23 cellular contexts compared by ENCODE assay signal in genomic region chr2:223744580-223744979, GRCh38.
A peak's percentile ranks its signal among the peaks of the same experiment; 100 is the strongest.
DNase-seq lines count a peak whose midpoint lies in the region; ATAC-seq and TF ChIP-seq lines count a peak whose summit lies in the region.
"Had no signal": no experiment of that assay in that cellular context is flagged by ENCODE, and none has a peak within 500 bp of the region (broad histone marks: within the 10 kb centered on the region; RNA-seq: fewer than 3 reads in every experiment).

No MANE protein-coding gene starts in this region.

- H3K4me3 ChIP-seq in heart left ventricle, result no peak overlapping the region
- H3K4me3 ChIP-seq in cardiac fibroblast (replicated peaks in 1 of 2; ENCODE audit: low read depth in 2 of 2, low read length in 2 of 2), result no peak overlapping the region
- H3K4me3 ChIP-seq in lung, result no peak overlapping the region
- no peak overlapping the region for H3K4me3 ChIP-seq in psoas muscle
- H3K4me3 ChIP-seq: BLaER1 treated with 17β-estradiol and CSF1 and Interleukin-3, amounts not matched to agents 10 nM and 100 nM; transverse colon had no signal

- peaks cover 8% of the 10 kb centered on the region for H3K27me3 Mint-ChIP-seq in activated naive CD4-positive, alpha-beta T cell treated with anti-CD3 and anti-CD28 coated beads, Interleukin-2, amount 10 ng/mL, durations not matched to agents 7 days and 5 days
- H3K27me3 Mint-ChIP-seq: progenitor cell of endocrine pancreas had no signal

- CTCF ChIA-PET in activated naive CD4-positive, alpha-beta T cell treated with anti-CD3 and anti-CD28 coated beads, Interleukin-2, amount 10 ng/mL, durations not matched to agents 7 days and 5 days (lab: Charles Lee), result interaction anchor here (0.6 kb wide), 1 partner anchor 36 kb away, joined by 3 read pairs; no protein-coding TSS in a partner anchor

- H3K4me1 ChIP-seq in heart left ventricle (peaks cover 0 to 9% (median 0%) of the 10 kb centered on the region in 12 donors), lung (ENCODE audit: control insufficient read depth in 2 of 2, insufficient read depth in 2 of 2, low read length in 2 of 2) (no peaks in the 10 kb centered on the region), psoas muscle (no peaks in the 10 kb centered on the region)
- H3K4me1 ChIP-seq: BLaER1 treated with 17β-estradiol and CSF1 and Interleukin-3, amounts not matched to agents 10 nM and 100 nM; transverse colon had no signal

- no peaks in the 10 kb centered on the region for H3K36me3 ChIP-seq in heart left ventricle
- no peaks in the 10 kb centered on the region for H3K36me3 ChIP-seq in lung (ENCODE audit: control insufficient read depth in 2 of 2, insufficient read depth in 2 of 2, low read length in 2 of 2)
- H3K36me3 ChIP-seq in psoas muscle (ENCODE audit: insufficient read depth in 1 of 2, low read depth in 1 of 2), result no peaks in the 10 kb centered on the region
- H3K36me3 ChIP-seq: BLaER1 treated with 17β-estradiol and CSF1 and Interleukin-3, amounts not matched to agents 10 nM and 100 nM; transverse colon had no signal

- DNase-seq in heart left ventricle (no peak), cardiac septum (ENCODE audit: low spot score) (no peak), cardiac fibroblast (ENCODE audit: low read depth in 2 of 2) (peak; percentile 74 to 85), lung (ENCODE audit: low spot score) (no peak), GOT3 (lab: John Stamatoyannopoulos, UW) (no peak), psoas muscle (no peak)
- no peak for DNase-seq in activated naive CD4-positive, alpha-beta T cell treated with anti-CD3 and anti-CD28 coated beads, Interleukin-2, amount 10 ng/mL, durations not matched to agents 7 days and 5 days
- DNase-seq: activated CD4-positive, alpha-beta T cell treated with anti-CD3 and anti-CD28 coated beads for 4 hours; activated CD8-positive, alpha-beta memory T cell treated with anti-CD3 and anti-CD28 coated beads, Interleukin-2, amount 10 ng/mL, durations not matched to agents 7 days and 5 days; dermis blood vessel endothelial cell; foreskin fibroblast; NCI-H1417 treated with DMSO at 0.1 percent for 48 hours; NCI-H69; stimulated activated CD4-positive, alpha-beta T cell treated with anti-CD3 and anti-CD28 coated beads, Interleukin-4, amount 100 ng/mL, for 1 hour; T-cell; transverse colon had no signal

- no peaks in the 10 kb centered on the region for H3K36me3 Mint-ChIP-seq in activated naive CD4-positive, alpha-beta T cell treated with anti-CD3 and anti-CD28 coated beads, Interleukin-2, amount 10 ng/mL, durations not matched to agents 7 days and 5 days
- H3K36me3 Mint-ChIP-seq: activated CD8-positive, alpha-beta memory T cell treated with anti-CD3 and anti-CD28 coated beads, Interleukin-2, amount 10 ng/mL, durations not matched to agents 7 days and 5 days; activated naive CD4-positive, alpha-beta T cell treated with anti-CD3 and anti-CD28 coated beads, Interleukin-2, amount 50 U/mL, for 72 hours; brain; T-cell had no signal

- H3K9me3 ChIP-seq in heart left ventricle (peaks cover 0 to 5% (median 0%) of the 10 kb centered on the region in 12 donors), lung (ENCODE audit: control insufficient read depth in 2 of 2, insufficient read depth in 1 of 2, low read length in 1 of 2) (no peaks in the 10 kb centered on the region), psoas muscle (no peaks in the 10 kb centered on the region)
- H3K9me3 ChIP-seq: transverse colon had no signal

- intact Hi-C loops in heart left ventricle (cut with DNase I), result no loop called here
- intact Hi-C loops in cardiac septum (cut with DNase I), result no loop called here
- intact Hi-C loops in psoas muscle (cut with DNase I), result no loop called here

- H3K4me1 Mint-ChIP-seq in activated naive CD4-positive, alpha-beta T cell treated with anti-CD3 and anti-CD28 coated beads, Interleukin-2, amount 10 ng/mL, durations not matched to agents 7 days and 5 days, result no peaks in the 10 kb centered on the region
- H3K4me1 Mint-ChIP-seq: activated CD8-positive, alpha-beta memory T cell treated with anti-CD3 and anti-CD28 coated beads, Interleukin-2, amount 10 ng/mL, durations not matched to agents 7 days and 5 days; T-cell had no signal

- TF ChIP-seq CTCF in heart left ventricle (IDR thresholded peaks at IDR 0.05) (no peak), cardiac fibroblast (IDR thresholded peaks at IDR 0.05; ENCODE audit: low read depth, low read length) (no peak), lung (IDR thresholded peaks at IDR 0.05; ENCODE audit: control extremely low read depth, extremely low read depth) (no peak), psoas muscle (IDR thresholded peaks at IDR 0.05) (no peak)

- H3K27me3 ChIP-seq in heart left ventricle, result no peaks in the 10 kb centered on the region
- H3K27me3 ChIP-seq in lung (ENCODE audit: control insufficient read depth, insufficient read depth), result no peaks in the 10 kb centered on the region
- no peaks in the 10 kb centered on the region for H3K27me3 ChIP-seq in psoas muscle (ENCODE audit: insufficient read depth in 3 of 3, low read length in 2 of 3)
- H3K27me3 ChIP-seq: BLaER1 treated with 17β-estradiol and CSF1 and Interleukin-3, amounts not matched to agents 10 nM and 100 nM; transverse colon had no signal

- 31 to 59% (median 47%) methylated on average over 3 of the region's 3 CpGs for WGBS in heart left ventricle, 4 donors
- WGBS in lung, 2 donors, result 52 to 60% methylated on average over 3 of the region's 3 CpGs
- 68 to 75% (median 69%) methylated on average over 3 of the region's 3 CpGs for WGBS in psoas muscle, 3 donors

- no peaks in the 10 kb centered on the region for H3K9me3 Mint-ChIP-seq in activated naive CD4-positive, alpha-beta T cell treated with anti-CD3 and anti-CD28 coated beads, Interleukin-2, amount 10 ng/mL, durations not matched to agents 7 days and 5 days
- H3K9me3 Mint-ChIP-seq: activated naive CD4-positive, alpha-beta T cell treated with anti-CD3 and anti-CD28 coated beads, Interleukin-2, amount 50 U/mL, for 72 hours; activated T-helper 1 cell treated with anti-CD3 and anti-CD28 coated beads, Interleukin-12 subunit alpha, Interleukin-12 subunit beta, Interleukin-2, Interleukin-4 antibody, amounts not matched to agents 30 ng/mL and 10 ng/mL and 1 ng/mL, durations not matched to agents 14 hours and 24 hours and 36 hours; brain; stimulated activated naive CD8-positive, alpha-beta T cell treated with anti-CD3 and anti-CD28 coated beads, Interleukin-15, Interleukin-2, amounts not matched to agents 100 ng/mL and 50 ng/mL, for 24 hours; T-cell had no signal

- TF ChIP-seq POLR2A in heart left ventricle (IDR thresholded peaks at IDR 0.05), result no peak

- H3K27ac Mint-ChIP-seq in activated naive CD4-positive, alpha-beta T cell treated with anti-CD3 and anti-CD28 coated beads, Interleukin-2, amount 10 ng/mL, durations not matched to agents 7 days and 5 days, result no peak overlapping the region
- H3K27ac Mint-ChIP-seq: activated CD8-positive, alpha-beta memory T cell treated with anti-CD3 and anti-CD28 coated beads, Interleukin-2, amount 10 ng/mL, durations not matched to agents 7 days and 5 days; activated naive CD4-positive, alpha-beta T cell treated with anti-CD3 and anti-CD28 coated beads, Interleukin-2, amount 50 U/mL, for 72 hours; activated T-helper 1 cell treated with anti-CD3 and anti-CD28 coated beads, Interleukin-12 subunit alpha, Interleukin-12 subunit beta, Interleukin-2, Interleukin-4 antibody, amounts not matched to agents 30 ng/mL and 10 ng/mL and 1 ng/mL, durations not matched to agents 14 hours and 24 hours and 36 hours; brain; progenitor cell of endocrine pancreas; stimulated activated naive CD8-positive, alpha-beta T cell treated with anti-CD3 and anti-CD28 coated beads, Interleukin-15, Interleukin-2, amounts not matched to agents 100 ng/mL and 50 ng/mL, for 24 hours; T-cell had no signal

- ATAC-seq in heart left ventricle, result peak; percentile 18 to 68 (median 62)
- peak; percentile 53 for ATAC-seq in lung (ENCODE audit: insufficient read depth, low FRiP score)
- ATAC-seq in HG02610 (IDR thresholded peaks at IDR 0.05; ENCODE audit: unreplicated experiment), result no peak
- ATAC-seq in psoas muscle, result no peak
- ATAC-seq: activated CD8-positive, alpha-beta memory T cell treated with anti-CD3 and anti-CD28 coated beads, Interleukin-2, amount 10 ng/mL, durations not matched to agents 7 days and 5 days; activated naive CD4-positive, alpha-beta T cell treated with anti-CD3 and anti-CD28 coated beads, Interleukin-2, amount 50 U/mL, for 72 hours; T-cell had no signal

- H3K27ac ChIP-seq in heart left ventricle (no peak overlapping the region), lung (ENCODE audit: low read depth in 1 of 2, low read length in 1 of 2) (peak overlapping the region in 1 of 2 donors; percentile 68), psoas muscle (no peak overlapping the region)
- H3K27ac ChIP-seq: BLaER1 treated with 17β-estradiol and CSF1 and Interleukin-3, amounts not matched to agents 10 nM and 100 nM; transverse colon had no signal

- H3K4me3 Mint-ChIP-seq in activated naive CD4-positive, alpha-beta T cell treated with anti-CD3 and anti-CD28 coated beads, Interleukin-2, amount 10 ng/mL, durations not matched to agents 7 days and 5 days, result no peak overlapping the region
- H3K4me3 Mint-ChIP-seq: activated CD8-positive, alpha-beta memory T cell treated with anti-CD3 and anti-CD28 coated beads, Interleukin-2, amount 10 ng/mL, durations not matched to agents 7 days and 5 days; activated T-helper 1 cell treated with anti-CD3 and anti-CD28 coated beads, Interleukin-12 subunit alpha, Interleukin-12 subunit beta, Interleukin-2, Interleukin-4 antibody, amounts not matched to agents 30 ng/mL and 10 ng/mL and 1 ng/mL, durations not matched to agents 14 hours and 24 hours and 36 hours; brain; stimulated activated naive CD8-positive, alpha-beta T cell treated with anti-CD3 and anti-CD28 coated beads, Interleukin-15, Interleukin-2, amounts not matched to agents 100 ng/mL and 50 ng/mL, for 24 hours; T-cell had no signal

Comparison
In these comparisons a context has a peak if more than half of its experiments do, and no peak if none do; other contexts are left out.
1. ATAC-seq: peak in heart left ventricle (4 of 4) and lung (single experiment); none in HG02610 (single experiment) and psoas muscle (0 of 4).
2. DNase-seq: peak in cardiac fibroblast (2 of 2); none in heart left ventricle (0 of 5), cardiac septum (single experiment), lung (single experiment), activated naive CD4-positive, alpha-beta T cell treated with anti-CD3 and anti-CD28 coated beads, Interleukin-2, amount 10 ng/mL, durations not matched to agents 7 days and 5 days (single experiment), GOT3 (single experiment) and psoas muscle (0 of 2).